In genomic region chr12:64222011-64222765, GRCh38 we compare ENCODE assay signal across 8 cellular contexts. TPM values are rescaled to one million over a fixed set of nuclear protein-coding genes. Genes with fewer than 3 reads are reported as not detected.
A peak's percentile ranks its signal among the peaks of the same experiment; 100 is the strongest.
DNase-seq lines count a peak whose midpoint lies in the region; ATAC-seq and TF ChIP-seq lines count a peak whose summit lies in the region.

KICS2 (minus strand) TSS chr12:64222296; CDS start chr12:64222237, 59 bp downstream.

- no peak for TF ChIP-seq CTCF in kidney epithelial cell (IDR thresholded peaks at IDR 0.05; ENCODE audit: insufficient read depth, low read length, poor library complexity, severe bottlenecking)

- peak within 1 kb of the TSS; percentile 75 for H3K4me3 ChIP-seq in kidney epithelial cell (ENCODE audit: low read depth, low read length)

- peak; percentile 93 for ATAC-seq in HG03378 (IDR thresholded peaks at IDR 0.05; ENCODE audit: unreplicated experiment)

- TF ChIP-seq POLR2A in GM19099 (IDR thresholded peaks at IDR 0.05; ENCODE audit: extremely low read depth, insufficient read length, low read depth), result peak; percentile 88

- DNase-seq in Ammon's horn (ENCODE audit: low spot score) (peak; percentile 96), NCI-H446 treated with DMSO at 0.1 percent for 48 hours (lab: John Stamatoyannopoulos, UW) (peak; percentile 77), cerebellum (ENCODE audit: low spot score) (peak; percentile 92), kidney epithelial cell (ENCODE audit: low read depth) (peak; percentile 51)
- peak; percentile 87 for DNase-seq in activated CD4-positive, alpha-beta T cell treated with anti-CD3 and anti-CD28 coated beads for 1 hour
- peak; percentile 93 for DNase-seq in stimulated activated CD4-positive, alpha-beta T cell treated with anti-CD3 and anti-CD28 coated beads, Interleukin-15, amount 100 ng/mL, for 24 hours

- no peaks in the 10 kb centered on the region for H3K36me3 ChIP-seq in kidney epithelial cell (ENCODE audit: control insufficient read depth, insufficient read depth, low read length)

- no peaks in the 10 kb centered on the region for H3K27me3 ChIP-seq in kidney epithelial cell (ENCODE audit: control insufficient read depth, insufficient read depth, low read length)

RNA-seq across cellular contexts. Expression of gene KICS2, which starts in this region (rescaled TPM):
- 7.2 TPM for total RNA-seq in cerebellum
- 5.2 and 11.4 TPM in 2 replicates for total RNA-seq in kidney epithelial cell

Comparison
In these comparisons a context has a peak if more than half of its experiments do, and no peak if none do; other contexts are left out.
1. Peak in every context shown above with its lines: DNase-seq, ATAC-seq and H3K4me3 ChIP-seq.